ENCODE assay signal across 15 cellular contexts in genomic region chr1:160707171-160708109, GRCh38. TPM values are rescaled to one million over a fixed set of nuclear protein-coding genes. Genes with fewer than 3 reads are reported as not detected.
A peak's percentile ranks its signal among the peaks of the same experiment; 100 is the strongest.
DNase-seq lines count a peak whose midpoint lies in the region; ATAC-seq and TF ChIP-seq lines count a peak whose summit lies in the region.
"Had no signal": no experiment of that assay in that cellular context is flagged by ENCODE, and none has a peak within 500 bp of the region (broad histone marks: within the 10 kb centered on the region; RNA-seq: fewer than 3 reads in every experiment).

No MANE protein-coding gene starts in this region.

- no peak overlapping the region for H3K4me3 ChIP-seq in KMS-11 (IDR thresholded peaks at IDR 0.05; ENCODE audit: insufficient read depth, low read depth, low read length)

- no peak overlapping the region for H3K27ac Mint-ChIP-seq in activated CD4-positive, alpha-beta T cell treated with anti-CD3 and anti-CD28 coated beads, Interleukin-2, amount 10 ng/mL, durations not matched to agents 24 days and 14 days
- no peak overlapping the region for H3K27ac Mint-ChIP-seq in activated T-helper 17 cell treated with anti-CD3 and anti-CD28 coated beads, Interleukin-2, amount 50 U/mL, for 72 hours
- no peak overlapping the region for H3K27ac Mint-ChIP-seq in stimulated activated effector memory CD8-positive, alpha-beta T cell treated with anti-CD3 and anti-CD28 coated beads, Interleukin-12 subunit alpha, Interleukin-12 subunit beta, amount 100 ng/mL, for 72 hours
- H3K27ac Mint-ChIP-seq in type B pancreatic cell: no peak overlapping the region
- H3K27ac Mint-ChIP-seq: activated naive CD8-positive, alpha-beta T cell; stimulated activated memory B cell treated with anti-CD40 and anti-IgM and Interleukin-4, amounts not matched to agents 10 μg/mL and 1 μg/mL and 100 μg/mL, for 72 hours had no signal

- peaks cover 37% of the 10 kb centered on the region for H3K36me3 Mint-ChIP-seq in activated CD4-positive, alpha-beta T cell treated with anti-CD3 and anti-CD28 coated beads, Interleukin-2, amount 10 ng/mL, durations not matched to agents 24 days and 14 days (ENCODE audit: low read depth)
- no peaks in the 10 kb centered on the region for H3K36me3 Mint-ChIP-seq in activated T-helper 17 cell treated with anti-CD3 and anti-CD28 coated beads, Interleukin-2, amount 50 U/mL, for 72 hours (ENCODE audit: low read depth)
- H3K36me3 Mint-ChIP-seq in stimulated activated effector memory CD8-positive, alpha-beta T cell treated with anti-CD3 and anti-CD28 coated beads, Interleukin-12 subunit alpha, Interleukin-12 subunit beta, amount 100 ng/mL, for 72 hours: no peaks in the 10 kb centered on the region
- H3K36me3 Mint-ChIP-seq in type B pancreatic cell: no peaks in the 10 kb centered on the region

- H3K9ac ChIP-seq in KMS-11: no peak overlapping the region

- no peaks in the 10 kb centered on the region for H4K20me1 ChIP-seq in KMS-11 (ENCODE audit: insufficient read depth)

- peak; percentile 29 for ATAC-seq in activated T-helper 17 cell treated with anti-CD3 and anti-CD28 coated beads, Interleukin-2, amount 50 U/mL, for 72 hours (replicated peaks)
- ATAC-seq in stimulated activated effector memory CD8-positive, alpha-beta T cell treated with anti-CD3 and anti-CD28 coated beads, Interleukin-12 subunit alpha, Interleukin-12 subunit beta, amount 100 ng/mL, for 72 hours: peak; percentile 48
- no peak for ATAC-seq in HG02840 (IDR thresholded peaks at IDR 0.05; ENCODE audit: low FRiP score, unreplicated experiment)
- ATAC-seq: HCT116 had no signal

- no peak overlapping the region for H2AFZ ChIP-seq in KMS-11 (ENCODE audit: low read depth)

- intact Hi-C loops in activated CD4-positive, alpha-beta T cell treated with anti-CD3 and anti-CD28 coated beads, Interleukin-2, amount 10 ng/mL, durations not matched to agents 24 days and 14 days (cut with micrococcal nuclease): loop anchor here (1.0 to 2.0 kb wide), 2 partner anchors 24 to 67 kb away; no protein-coding TSS in a partner anchor

- H3K9me3 Mint-ChIP-seq in activated CD4-positive, alpha-beta T cell treated with anti-CD3 and anti-CD28 coated beads, Interleukin-2, amount 10 ng/mL, durations not matched to agents 24 days and 14 days: no peaks in the 10 kb centered on the region
- H3K9me3 Mint-ChIP-seq in activated T-helper 17 cell treated with anti-CD3 and anti-CD28 coated beads, Interleukin-2, amount 50 U/mL, for 72 hours: no peaks in the 10 kb centered on the region
- H3K9me3 Mint-ChIP-seq in stimulated activated effector memory CD8-positive, alpha-beta T cell treated with anti-CD3 and anti-CD28 coated beads, Interleukin-12 subunit alpha, Interleukin-12 subunit beta, amount 100 ng/mL, for 72 hours: no peaks in the 10 kb centered on the region
- no peaks in the 10 kb centered on the region for H3K9me3 Mint-ChIP-seq in type B pancreatic cell
- H3K9me3 Mint-ChIP-seq: stimulated activated memory B cell treated with anti-CD40 and anti-IgM and Interleukin-4, amounts not matched to agents 10 μg/mL and 1 μg/mL and 100 μg/mL, for 72 hours had no signal

- H3K27me3 Mint-ChIP-seq in activated CD4-positive, alpha-beta T cell treated with anti-CD3 and anti-CD28 coated beads, Interleukin-2, amount 10 ng/mL, durations not matched to agents 24 days and 14 days: no peaks in the 10 kb centered on the region
- H3K27me3 Mint-ChIP-seq in activated T-helper 17 cell treated with anti-CD3 and anti-CD28 coated beads, Interleukin-2, amount 50 U/mL, for 72 hours: no peaks in the 10 kb centered on the region
- peaks cover 33% of the 10 kb centered on the region for H3K27me3 Mint-ChIP-seq in type B pancreatic cell
- H3K27me3 Mint-ChIP-seq: activated naive CD8-positive, alpha-beta T cell; stimulated activated memory B cell treated with anti-CD40 and anti-IgM and Interleukin-4, amounts not matched to agents 10 μg/mL and 1 μg/mL and 100 μg/mL, for 72 hours had no signal

- peaks cover 63% of the 10 kb centered on the region for H3K4me1 ChIP-seq in KMS-11 (ENCODE audit: low read depth, poor library complexity, severe bottlenecking)

- H3K4me3 Mint-ChIP-seq in activated CD4-positive, alpha-beta T cell treated with anti-CD3 and anti-CD28 coated beads, Interleukin-2, amount 10 ng/mL, durations not matched to agents 24 days and 14 days: no peak overlapping the region
- no peak overlapping the region for H3K4me3 Mint-ChIP-seq in activated T-helper 17 cell treated with anti-CD3 and anti-CD28 coated beads, Interleukin-2, amount 50 U/mL, for 72 hours
- H3K4me3 Mint-ChIP-seq in stimulated activated effector memory CD8-positive, alpha-beta T cell treated with anti-CD3 and anti-CD28 coated beads, Interleukin-12 subunit alpha, Interleukin-12 subunit beta, amount 100 ng/mL, for 72 hours: no peak overlapping the region
- H3K4me3 Mint-ChIP-seq in type B pancreatic cell: no peak overlapping the region
- H3K4me3 Mint-ChIP-seq: activated naive CD8-positive, alpha-beta T cell; stimulated activated memory B cell treated with anti-CD40 and anti-IgM and Interleukin-4, amounts not matched to agents 10 μg/mL and 1 μg/mL and 100 μg/mL, for 72 hours had no signal

- peak overlapping the region; percentile 98 for H3K4me2 ChIP-seq in KMS-11

- H3K27ac ChIP-seq in KMS-11: no peak overlapping the region

- DNase-seq in activated CD4-positive, alpha-beta T cell treated with anti-CD3 and anti-CD28 coated beads, Interleukin-2, amount 10 ng/mL, durations not matched to agents 24 days and 14 days: peak; percentile 81
- DNase-seq in activated CD4-positive, alpha-beta T cell treated with anti-CD3 and anti-CD28 coated beads, Interleukin-2, amount 50 U/mL, for 1 hour: no peak
- DNase-seq in stimulated activated effector memory CD8-positive, alpha-beta T cell treated with anti-CD3 and anti-CD28 coated beads, Interleukin-12 subunit alpha, Interleukin-12 subunit beta, amount 100 ng/mL, for 72 hours (ENCODE audit: low spot score in 2 of 2): no peak
- DNase-seq in SHP77 (lab: John Stamatoyannopoulos, UW) (no peak), type B pancreatic cell (ENCODE audit: extremely low spot score, unreplicated experiment) (no peak)
- DNase-seq: activated CD4-positive, alpha-beta T cell treated with anti-CD3 and anti-CD28 coated beads, Interleukin-2, amount 50 U/mL, for 4 hours; DMS79 treated with DMSO at 0.1 percent for 48 hours; islet precursor cell; NCI-H446 treated with DMSO at 0.1 percent for 48 hours had no signal

- peaks cover 48% of the 10 kb centered on the region for H3K4me1 Mint-ChIP-seq in activated CD4-positive, alpha-beta T cell treated with anti-CD3 and anti-CD28 coated beads, Interleukin-2, amount 10 ng/mL, durations not matched to agents 24 days and 14 days
- peaks cover 31% of the 10 kb centered on the region for H3K4me1 Mint-ChIP-seq in activated T-helper 17 cell treated with anti-CD3 and anti-CD28 coated beads, Interleukin-2, amount 50 U/mL, for 72 hours
- H3K4me1 Mint-ChIP-seq in stimulated activated effector memory CD8-positive, alpha-beta T cell treated with anti-CD3 and anti-CD28 coated beads, Interleukin-12 subunit alpha, Interleukin-12 subunit beta, amount 100 ng/mL, for 72 hours: peaks cover 41% of the 10 kb centered on the region
- H3K4me1 Mint-ChIP-seq in type B pancreatic cell (ENCODE audit: unreplicated experiment): no peaks in the 10 kb centered on the region

- no peaks in the 10 kb centered on the region for H3K27me3 ChIP-seq in KMS-11 (ENCODE audit: insufficient read depth, low read depth)

- TF ChIP-seq CTCF in KMS-11 (conservative IDR thresholded peaks at IDR 0.05; ENCODE audit: low read depth, low read length): 0 out of 2 replicates have a peak, but pooled peaks have one; percentile 6
- no peak for TF ChIP-seq CTCF in type B pancreatic cell (conservative IDR thresholded peaks at IDR 0.05)

- H3K79me2 ChIP-seq in KMS-11 (ENCODE audit: insufficient read depth, low read depth): no peaks in the 10 kb centered on the region; the same call in 1 of the 2 replicates

- H3K36me3 ChIP-seq in KMS-11 (ENCODE audit: insufficient read depth): no peaks in the 10 kb centered on the region

RNA-seq across cellular contexts. Expression of gene CD48, which starts 4.2 kb away (rescaled TPM):
- 206 and 208 TPM in 2 replicates for total RNA-seq in activated CD4-positive, alpha-beta T cell treated with anti-CD3 and anti-CD28 coated beads, Interleukin-2, amount 10 ng/mL, durations not matched to agents 24 days and 14 days
- 100 to 1,000 TPM; 151 to 179 TPM for total RNA-seq in activated T-helper 17 cell treated with anti-CD3 and anti-CD28 coated beads, Interleukin-2, amount 50 U/mL, for 72 hours
- 0.57 TPM in 1 of 2 replicates, not detected in the other for total RNA-seq in type B pancreatic cell (ENCODE audit: low replicate concordance)

RNA-seq across cellular contexts. Expression of gene SLAMF7, which starts 31.6 kb away (rescaled TPM):
- total RNA-seq in activated CD4-positive, alpha-beta T cell treated with anti-CD3 and anti-CD28 coated beads, Interleukin-2, amount 10 ng/mL, durations not matched to agents 24 days and 14 days: 18.4 and 20.7 TPM in 2 replicates
- 10 to 100 TPM in 1 of 2 donors, 1 to 10 TPM in 1; 4.5 to 15.0 TPM for total RNA-seq in activated T-helper 17 cell treated with anti-CD3 and anti-CD28 coated beads, Interleukin-2, amount 50 U/mL, for 72 hours
- total RNA-seq in type B pancreatic cell (ENCODE audit: low replicate concordance): 0.45 and 0.48 TPM in 2 replicates

Comparison
In these comparisons a context has a peak if more than half of its experiments do, and no peak if none do; other contexts are left out.
1. RNA of gene CD48, which starts 4.2 kb away (total RNA-seq): 206 to 208 TPM in activated CD4-positive, alpha-beta T cell treated with anti-CD3 and anti-CD28 coated beads, Interleukin-2, amount 10 ng/mL, durations not matched to agents 24 days and 14 days and 151 to 179 TPM in activated T-helper 17 cell treated with anti-CD3 and anti-CD28 coated beads, Interleukin-2, amount 50 U/mL, for 72 hours; 0.57 TPM in type B pancreatic cell; every median in the first group is over 10 times any median in the second.